Comparison of ENCODE assay signal across 8 cellular contexts in the genomic region with DNA sequence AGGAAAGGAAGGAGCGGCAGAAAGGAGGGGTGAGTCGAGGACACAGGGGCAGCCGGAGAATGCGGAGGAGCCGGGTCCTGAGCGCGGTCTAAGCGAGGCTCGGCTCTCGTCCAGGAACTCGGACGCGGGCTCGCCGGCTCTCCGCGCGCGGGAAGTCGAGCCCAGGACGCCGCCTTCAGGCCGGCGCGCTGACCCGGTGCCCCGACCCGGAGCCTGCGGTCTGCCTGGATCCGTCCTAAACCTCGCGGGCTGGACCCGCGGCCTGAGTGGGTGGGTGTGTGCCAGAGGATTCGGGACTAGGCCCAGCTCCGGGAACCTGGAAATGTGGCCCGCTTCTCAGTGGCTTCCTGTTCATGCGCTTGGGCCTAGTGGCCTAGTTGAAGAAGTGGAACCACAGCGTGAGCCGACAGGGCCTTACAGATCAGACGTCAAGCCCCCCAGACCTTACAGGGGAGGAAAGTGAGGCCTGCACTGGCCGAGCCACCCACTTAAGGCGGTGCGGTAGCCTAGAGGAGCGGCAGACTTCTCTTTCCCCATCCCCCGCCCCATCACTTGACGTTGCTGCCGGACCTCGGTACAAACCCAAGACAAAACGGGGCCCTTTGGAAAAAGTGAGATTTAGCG. TPM values are rescaled to one million over a fixed set of nuclear protein-coding genes. Genes with fewer than 3 reads are reported as not detected.
DNase-seq lines count a peak whose midpoint lies in the region; ATAC-seq and TF ChIP-seq lines count a peak whose summit lies in the region.

No MANE protein-coding gene starts in this region.

- no peaks in the 10 kb centered on the region for H3K36me3 ChIP-seq in parathyroid adenoma (ENCODE audit: control insufficient read depth, insufficient read depth, low read length)

- no peaks in the 10 kb centered on the region for H3K4me1 Mint-ChIP-seq in activated T-helper 17 cell treated with anti-CD3 and anti-CD28 coated beads, Interleukin-2, amount 50 U/mL, for 72 hours

- peak overlapping the region; percentile 74 for H3K27ac ChIP-seq in parathyroid adenoma

- peaks cover 4% of the 10 kb centered on the region for H3K27me3 Mint-ChIP-seq in activated T-helper 17 cell treated with anti-CD3 and anti-CD28 coated beads, Interleukin-2, amount 50 U/mL, for 72 hours

- TF ChIP-seq CTCF in AG10803 (conservative IDR thresholded peaks at IDR 0.05; ENCODE audit: low read length), result peak; percentile 17; the same call in 1 of the 2 replicates
- peak; percentile 49 for TF ChIP-seq CTCF in LNCAP (IDR thresholded peaks at IDR 0.05)
- no peak for TF ChIP-seq CTCF in parathyroid adenoma (IDR thresholded peaks at IDR 0.05)

- no peaks in the 10 kb centered on the region for H3K9me3 ChIP-seq in parathyroid adenoma (ENCODE audit: control insufficient read depth, low read length)

- ATAC-seq in GM18511 (IDR thresholded peaks at IDR 0.05; ENCODE audit: unreplicated experiment), result peak; percentile 31
- ATAC-seq in activated T-helper 17 cell treated with anti-CD3 and anti-CD28 coated beads, Interleukin-2, amount 50 U/mL, for 72 hours (replicated peaks), result no peak

- H3K9ac ChIP-seq in parathyroid adenoma, result no peak overlapping the region

- H3K79me2 ChIP-seq in parathyroid adenoma, result no peaks in the 10 kb centered on the region

- H2AFZ ChIP-seq in parathyroid adenoma, result peak overlapping the region; percentile 54

- H3K4me3 Mint-ChIP-seq in activated T-helper 17 cell treated with anti-CD3 and anti-CD28 coated beads, Interleukin-2, amount 50 U/mL, for 72 hours, result peak overlapping the region; percentile 88

- peak overlapping the region; percentile 91 for H3K4me2 ChIP-seq in parathyroid adenoma (ENCODE audit: low read length)

- no peaks in the 10 kb centered on the region for H3K4me1 ChIP-seq in parathyroid adenoma

- H3K27ac Mint-ChIP-seq in activated T-helper 17 cell treated with anti-CD3 and anti-CD28 coated beads, Interleukin-2, amount 50 U/mL, for 72 hours, result peak overlapping the region; percentile 79

- peak; percentile 58 for DNase-seq in AG10803 (ENCODE audit: low read depth)
- peak; percentile 79 for DNase-seq in cardiac septum (ENCODE audit: low spot score)
- DNase-seq in NCI-H1417 (lab: John Stamatoyannopoulos, UW), result no peak
- DNase-seq in NCI-H1417 treated with DMSO at 0.1 percent for 48 hours (lab: John Stamatoyannopoulos, UW), result no peak

- peak overlapping the region; percentile 91 for H3K4me3 ChIP-seq in AG10803 (ENCODE audit: low read length)
- H3K4me3 ChIP-seq in parathyroid adenoma (ENCODE audit: low read depth, low read length), result peak overlapping the region; percentile 79

- H3K36me3 Mint-ChIP-seq in activated T-helper 17 cell treated with anti-CD3 and anti-CD28 coated beads, Interleukin-2, amount 50 U/mL, for 72 hours (ENCODE audit: low read depth), result no peaks in the 10 kb centered on the region

- no peaks in the 10 kb centered on the region for H3K9me3 Mint-ChIP-seq in activated T-helper 17 cell treated with anti-CD3 and anti-CD28 coated beads, Interleukin-2, amount 50 U/mL, for 72 hours

- intact Hi-C loops in cardiac septum (cut with DNase I), result no loop called here

- no peaks in the 10 kb centered on the region for H3K27me3 ChIP-seq in parathyroid adenoma (ENCODE audit: control insufficient read depth, insufficient read depth, low read length)

RNA-seq across cellular contexts. Expression of a gene that starts 1.2 kb away (rescaled TPM):
- under 1 TPM; 0.64 to 0.93 TPM for total RNA-seq in activated T-helper 17 cell treated with anti-CD3 and anti-CD28 coated beads, Interleukin-2, amount 50 U/mL, for 72 hours
- not detected for total RNA-seq in cardiac septum

RNA-seq across cellular contexts. Expression of a gene that starts 1.6 kb away (rescaled TPM):
- 1 to 10 TPM; 4.7 to 6.4 TPM for total RNA-seq in activated T-helper 17 cell treated with anti-CD3 and anti-CD28 coated beads, Interleukin-2, amount 50 U/mL, for 72 hours
- 1.2 TPM for total RNA-seq in cardiac septum

RNA-seq across cellular contexts. Expression of a gene that starts 13.3 kb away (rescaled TPM):
- under 1 TPM; 0.19 to 0.76 TPM for total RNA-seq in activated T-helper 17 cell treated with anti-CD3 and anti-CD28 coated beads, Interleukin-2, amount 50 U/mL, for 72 hours
- total RNA-seq in cardiac septum, result 3.6 TPM

Comparison
In these comparisons a context has a peak if more than half of its experiments do, and no peak if none do; other contexts are left out.
1. DNase-seq: peak in AG10803 (single experiment) and cardiac septum (single experiment); none in NCI-H1417 (0 of 3) and NCI-H1417 treated with DMSO at 0.1 percent for 48 hours (single experiment).